ENCODE assay signal across 7 cellular contexts in the genomic region with DNA sequence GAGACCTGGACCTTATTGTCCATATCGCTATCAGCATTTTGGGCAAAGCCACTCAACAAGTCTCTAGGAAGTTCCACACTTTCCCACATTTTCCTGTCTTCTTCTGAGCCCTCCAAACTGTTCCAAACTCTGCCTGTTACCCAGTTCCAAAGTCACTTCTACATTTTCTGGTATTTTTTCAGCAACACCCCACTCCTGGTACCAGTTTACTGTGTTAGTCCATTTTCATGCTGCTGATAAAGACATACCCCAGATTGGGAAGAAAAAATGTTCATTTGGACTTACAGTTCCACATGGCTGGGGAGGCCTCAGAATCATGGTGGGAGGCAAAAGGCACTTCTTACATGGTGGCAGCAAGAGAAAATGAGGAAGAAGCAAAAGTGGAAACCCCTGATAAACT.
A peak's percentile ranks its signal among the peaks of the same experiment; 100 is the strongest.
DNase-seq lines count a peak whose midpoint lies in the region; ATAC-seq, FAIRE-seq and TF ChIP-seq lines count a peak whose summit lies in the region.
"Not testable (repeated sequence)": the region's sequence is repeated elsewhere in the genome, so short reads cannot be mapped to it uniquely, and the experiment has no call there.

No MANE protein-coding gene starts in this region.

- H3K79me2 ChIP-seq in HepG2 (ENCODE audit: insufficient read depth, low read length), result peaks cover 19% of the 10 kb centered on the region

- not testable (repeated sequence) for H3K4me3 ChIP-seq in Caco-2 (ENCODE audit: low read depth, low read length); HepG2 (replicated peaks in 1 of 3; ENCODE audit: insufficient read depth in 1 of 3, low read depth in 2 of 3, low read length in 3 of 3)
- H3K4me3 ChIP-seq in endodermal cell (ENCODE audit: low read length), result peak overlapping the region; percentile 48

- TF ChIP-seq EP300 in HepG2 (IDR thresholded peaks at IDR 0.05; ENCODE audit: low read depth in 2 of 2, low read length in 2 of 2); HepG2 (CRISPR knock-in tag; IDR thresholded peaks at IDR 0.05; ENCODE audit: borderline replicate concordance): not testable (repeated sequence)

- H3K9me3 Mint-ChIP-seq in Caco-2 (ENCODE audit: unreplicated experiment), result peaks cover 11% of the 10 kb centered on the region
- peaks cover 12% of the 10 kb centered on the region for H3K9me3 Mint-ChIP-seq in activated T-cell treated with anti-CD3 and anti-CD28 coated beads, Interleukin-2, amount 50 U/mL, for 24 hours
- peaks cover 19% of the 10 kb centered on the region for H3K9me3 Mint-ChIP-seq in activated naive CD4-positive, alpha-beta T cell treated with anti-CD3 and anti-CD28 coated beads for 36 hours
- peaks cover 38% of the 10 kb centered on the region for H3K9me3 Mint-ChIP-seq in endodermal cell
- peaks cover 8 to 25% of the 10 kb centered on the region in 2 donors for H3K9me3 Mint-ChIP-seq in stimulated activated naive CD8-positive, alpha-beta T cell treated with anti-CD3 and anti-CD28 coated beads, Interleukin-15, amount 100 ng/mL, for 72 hours

- H3K4me2 ChIP-seq in HepG2 (ENCODE audit: low read depth, low read length), result not testable (repeated sequence)

- not testable (repeated sequence) for H3K27me3 ChIP-seq in Caco-2 (replicated peaks; ENCODE audit: control insufficient read depth, insufficient read depth, low read length); endodermal cell (ENCODE audit: control insufficient read depth, insufficient read depth, low read length, poor library complexity, severe bottlenecking); HepG2 (ENCODE audit: control insufficient read depth in 1 of 2, insufficient read depth in 2 of 2, low read length in 2 of 2)

- not testable (repeated sequence) for DNase-seq in Caco-2; activated T-cell treated with anti-CD3 and anti-CD28 coated beads, Interleukin-2, amount 50 U/mL, for 24 hours; activated naive CD4-positive, alpha-beta T cell treated with anti-CD3 and anti-CD28 coated beads for 36 hours; endodermal cell; HepG2 (ENCODE audit: low spot score); stimulated activated naive CD8-positive, alpha-beta T cell treated with anti-CD3 and anti-CD28 coated beads, Interleukin-15, amount 100 ng/mL, for 72 hours
- peak; percentile 43 for DNase-seq in OCI-M1 (lab: John Stamatoyannopoulos, UW)

- peak overlapping the region; percentile 5 for H3K27ac Mint-ChIP-seq in Caco-2 (ENCODE audit: unreplicated experiment)
- peak overlapping the region; percentile 24 for H3K27ac Mint-ChIP-seq in activated T-cell treated with anti-CD3 and anti-CD28 coated beads, Interleukin-2, amount 50 U/mL, for 24 hours
- H3K27ac Mint-ChIP-seq in activated naive CD4-positive, alpha-beta T cell treated with anti-CD3 and anti-CD28 coated beads for 36 hours, result peak overlapping the region; percentile 44
- H3K27ac Mint-ChIP-seq in endodermal cell, result not testable (repeated sequence)
- peak overlapping the region; percentile 50 to 85 for H3K27ac Mint-ChIP-seq in stimulated activated naive CD8-positive, alpha-beta T cell treated with anti-CD3 and anti-CD28 coated beads, Interleukin-15, amount 100 ng/mL, for 72 hours

- intact Hi-C loops in Caco-2 (cut with micrococcal nuclease; ENCODE audit: unreplicated experiment); activated naive CD4-positive, alpha-beta T cell treated with anti-CD3 and anti-CD28 coated beads for 36 hours (cut with micrococcal nuclease); HepG2 (cut with micrococcal nuclease; ENCODE audit: unreplicated experiment): not testable (repeated sequence)

- not testable (repeated sequence) for H3K9ac ChIP-seq in endodermal cell (ENCODE audit: extremely low read depth, low read length, poor library complexity, severe bottlenecking); HepG2 (ENCODE audit: insufficient read depth, low read depth, low read length)

- not testable (repeated sequence) for ATAC-seq in HepG2; stimulated activated naive CD8-positive, alpha-beta T cell treated with anti-CD3 and anti-CD28 coated beads, Interleukin-15, amount 100 ng/mL, for 72 hours

- H3K9me3 ChIP-seq in Caco-2 (peaks cover 15% of the 10 kb centered on the region), endodermal cell (ENCODE audit: control insufficient read depth, low read length) (peaks cover 39% of the 10 kb centered on the region), HepG2 (ENCODE audit: low read length) (peaks cover 24% of the 10 kb centered on the region)

- TF ChIP-seq POLR2A in HepG2 (IDR thresholded peaks at IDR 0.05; ENCODE audit: insufficient read depth in 1 of 2, low read depth in 2 of 2, low read length in 2 of 2), result not testable (repeated sequence)

- not testable (repeated sequence) for H3K4me1 ChIP-seq in Caco-2; endodermal cell (ENCODE audit: control insufficient read depth, insufficient read depth, low read length); HepG2 (ENCODE audit: insufficient read depth, low read length)

- not testable (repeated sequence) for TF ChIP-seq CTCF in Caco-2 (IDR thresholded peaks at IDR 0.05; ENCODE audit: insufficient read depth in 1 of 2, low read depth in 1 of 2, low read length in 1 of 2, severe bottlenecking in 1 of 2, unreplicated experiment in 1 of 2); endodermal cell (conservative IDR thresholded peaks at IDR 0.05); HepG2 (CRISPR knock-in tag; IDR thresholded peaks at IDR 0.05)

- not testable (repeated sequence) for H3K27me3 Mint-ChIP-seq in Caco-2 (ENCODE audit: insufficient read depth, unreplicated experiment); activated T-cell treated with anti-CD3 and anti-CD28 coated beads, Interleukin-2, amount 50 U/mL, for 24 hours; activated naive CD4-positive, alpha-beta T cell treated with anti-CD3 and anti-CD28 coated beads for 36 hours (ENCODE audit: low read depth); endodermal cell (ENCODE audit: insufficient read depth); stimulated activated naive CD8-positive, alpha-beta T cell treated with anti-CD3 and anti-CD28 coated beads, Interleukin-15, amount 100 ng/mL, for 72 hours

- POLR2A ChIA-PET in Caco-2 (lab: Charles Lee); HepG2 (lab: Yijun Ruan, JAX): not testable (repeated sequence)

- TF ChIP-seq RAD21 in HepG2 (CRISPR knock-in tag; IDR thresholded peaks at IDR 0.05), result not testable (repeated sequence)

- H3K4me3 Mint-ChIP-seq in Caco-2 (ENCODE audit: unreplicated experiment); activated T-cell treated with anti-CD3 and anti-CD28 coated beads, Interleukin-2, amount 50 U/mL, for 24 hours; activated naive CD4-positive, alpha-beta T cell treated with anti-CD3 and anti-CD28 coated beads for 36 hours; endodermal cell; stimulated activated naive CD8-positive, alpha-beta T cell treated with anti-CD3 and anti-CD28 coated beads, Interleukin-15, amount 100 ng/mL, for 72 hours: not testable (repeated sequence)

- not testable (repeated sequence) for BruUV-seq in Caco-2 (replicated peaks; lab: Mats Ljungman, UMichigan); HepG2 (replicated peaks; lab: Mats Ljungman, UMichigan)

- H3K36me3 ChIP-seq in Caco-2 (ENCODE audit: control insufficient read depth, insufficient read depth, low read length) (peaks cover 11% of the 10 kb centered on the region), endodermal cell (ENCODE audit: control insufficient read depth, insufficient read depth, low read length) (peaks cover 53% of the 10 kb centered on the region), HepG2 (replicated peaks in 1 of 2; ENCODE audit: control insufficient read depth in 1 of 2, insufficient read depth in 2 of 2, low read length in 2 of 2) (peaks cover 22 to 45% of the 10 kb centered on the region in 2 experiments)

- H2AFZ ChIP-seq in HepG2 (ENCODE audit: low read length), result not testable (repeated sequence)

- 90 to 98% methylated on average over 1 of the region's 1 CpG for WGBS in endodermal cell (ENCODE audit: insufficient coverage in 1 of 2, insufficient read length in 1 of 2), 2 experiments
- 97% methylated on average over 1 of the region's 1 CpG for WGBS in HepG2 (ENCODE audit: low lambda C conversion rate)

- not testable (repeated sequence) for H3K27ac ChIP-seq in endodermal cell (ENCODE audit: low read depth, low read length); HepG2 (ENCODE audit: extremely low read length, insufficient read depth, low read length)

- peaks cover 65% of the 10 kb centered on the region for H3K36me3 Mint-ChIP-seq in Caco-2 (ENCODE audit: insufficient read depth, unreplicated experiment)
- H3K36me3 Mint-ChIP-seq in activated T-cell treated with anti-CD3 and anti-CD28 coated beads, Interleukin-2, amount 50 U/mL, for 24 hours (ENCODE audit: low read depth), result peaks cover 68% of the 10 kb centered on the region
- H3K36me3 Mint-ChIP-seq in activated naive CD4-positive, alpha-beta T cell treated with anti-CD3 and anti-CD28 coated beads for 36 hours (ENCODE audit: low read depth), result peaks cover 34% of the 10 kb centered on the region
- peaks cover 55% of the 10 kb centered on the region for H3K36me3 Mint-ChIP-seq in endodermal cell (ENCODE audit: low read depth)

- not testable (repeated sequence) for H3K4me1 Mint-ChIP-seq in Caco-2 (ENCODE audit: low read depth, unreplicated experiment); activated T-cell treated with anti-CD3 and anti-CD28 coated beads, Interleukin-2, amount 50 U/mL, for 24 hours (ENCODE audit: low read depth); activated naive CD4-positive, alpha-beta T cell treated with anti-CD3 and anti-CD28 coated beads for 36 hours (ENCODE audit: low read depth); endodermal cell; stimulated activated naive CD8-positive, alpha-beta T cell treated with anti-CD3 and anti-CD28 coated beads, Interleukin-15, amount 100 ng/mL, for 72 hours

- in situ Hi-C loops in HepG2 (cut with HindIII; ENCODE audit: extremely low pct_ligation_motif_present, low pct_unique_long_range_greater_than_20kb), result not testable (repeated sequence)

- H4K20me1 ChIP-seq in HepG2 (ENCODE audit: insufficient read depth, low read length), result not testable (repeated sequence)

- FAIRE-seq in HepG2 (lab: Jason Lieb, UNC), result not testable (repeated sequence)

- CTCF ChIA-PET in Caco-2 (lab: Charles Lee); activated naive CD4-positive, alpha-beta T cell treated with anti-CD3 and anti-CD28 coated beads for 36 hours (lab: Charles Lee); HepG2 (lab: Yijun Ruan, JAX; ENCODE audit: low intra/inter-chr PET ratio, low total read pairs): not testable (repeated sequence)
